ENCODE assay signal across 2 cellular contexts in the genomic region with DNA sequence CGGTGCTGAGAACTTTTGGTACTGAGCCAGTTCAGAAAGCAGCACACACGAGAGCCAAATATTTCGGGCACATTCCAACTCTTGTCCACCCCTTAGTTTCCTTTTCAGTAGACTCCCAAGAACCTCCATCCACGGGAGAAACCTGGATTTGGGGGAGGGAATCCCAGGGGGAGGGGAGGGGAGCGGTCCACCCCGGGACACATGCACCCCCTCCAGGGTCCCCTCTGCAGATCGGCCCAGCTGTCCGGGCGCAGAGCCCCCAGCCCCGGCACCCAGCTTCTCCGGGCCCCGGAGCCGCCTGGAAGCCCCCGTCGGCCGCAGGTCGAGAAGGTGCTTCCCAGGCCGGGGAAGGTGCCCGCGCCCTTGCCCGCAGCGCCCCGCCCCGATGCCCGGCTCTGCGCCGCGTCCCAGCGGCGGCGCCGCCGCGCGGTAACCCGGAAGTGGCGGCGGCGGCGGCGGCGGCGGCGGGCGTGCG.
TF ChIP-seq lines count a peak whose summit lies in the region.

No MANE protein-coding gene starts in this region.

TF ChIP-seq in A549, 52 proteins besides CTCF, POLR2A, EP300 and RAD21:
- TF ChIP-seq, protein P1, sequence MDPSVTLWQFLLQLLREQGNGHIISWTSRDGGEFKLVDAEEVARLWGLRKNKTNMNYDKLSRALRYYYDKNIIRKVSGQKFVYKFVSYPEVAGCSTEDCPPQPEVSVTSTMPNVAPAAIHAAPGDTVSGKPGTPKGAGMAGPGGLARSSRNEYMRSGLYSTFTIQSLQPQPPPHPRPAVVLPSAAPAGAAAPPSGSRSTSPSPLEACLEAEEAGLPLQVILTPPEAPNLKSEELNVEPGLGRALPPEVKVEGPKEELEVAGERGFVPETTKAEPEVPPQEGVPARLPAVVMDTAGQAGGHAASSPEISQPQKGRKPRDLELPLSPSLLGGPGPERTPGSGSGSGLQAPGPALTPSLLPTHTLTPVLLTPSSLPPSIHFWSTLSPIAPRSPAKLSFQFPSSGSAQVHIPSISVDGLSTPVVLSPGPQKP (IDR thresholded peaks at IDR 0.05; ENCODE audit: low read depth, low read length), result no peak
- TF ChIP-seq, protein P2, sequence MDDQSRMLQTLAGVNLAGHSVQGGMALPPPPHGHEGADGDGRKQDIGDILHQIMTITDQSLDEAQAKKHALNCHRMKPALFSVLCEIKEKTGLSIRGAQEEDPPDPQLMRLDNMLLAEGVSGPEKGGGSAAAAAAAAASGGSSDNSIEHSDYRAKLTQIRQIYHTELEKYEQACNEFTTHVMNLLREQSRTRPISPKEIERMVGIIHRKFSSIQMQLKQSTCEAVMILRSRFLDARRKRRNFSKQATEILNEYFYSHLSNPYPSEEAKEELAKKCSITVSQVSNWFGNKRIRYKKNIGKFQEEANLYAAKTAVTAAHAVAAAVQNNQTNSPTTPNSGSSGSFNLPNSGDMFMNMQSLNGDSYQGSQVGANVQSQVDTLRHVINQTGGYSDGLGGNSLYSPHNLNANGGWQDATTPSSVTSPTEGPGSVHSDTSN (IDR thresholded peaks at IDR 0.05), result no peak
- no peak for TF ChIP-seq POLR2AphosphoS2 (conservative IDR thresholded peaks at IDR 0.05; ENCODE audit: low read length)
- no peak for TF ChIP-seq CEBPB (IDR thresholded peaks at IDR 0.05)
- TF ChIP-seq, protein P3, sequence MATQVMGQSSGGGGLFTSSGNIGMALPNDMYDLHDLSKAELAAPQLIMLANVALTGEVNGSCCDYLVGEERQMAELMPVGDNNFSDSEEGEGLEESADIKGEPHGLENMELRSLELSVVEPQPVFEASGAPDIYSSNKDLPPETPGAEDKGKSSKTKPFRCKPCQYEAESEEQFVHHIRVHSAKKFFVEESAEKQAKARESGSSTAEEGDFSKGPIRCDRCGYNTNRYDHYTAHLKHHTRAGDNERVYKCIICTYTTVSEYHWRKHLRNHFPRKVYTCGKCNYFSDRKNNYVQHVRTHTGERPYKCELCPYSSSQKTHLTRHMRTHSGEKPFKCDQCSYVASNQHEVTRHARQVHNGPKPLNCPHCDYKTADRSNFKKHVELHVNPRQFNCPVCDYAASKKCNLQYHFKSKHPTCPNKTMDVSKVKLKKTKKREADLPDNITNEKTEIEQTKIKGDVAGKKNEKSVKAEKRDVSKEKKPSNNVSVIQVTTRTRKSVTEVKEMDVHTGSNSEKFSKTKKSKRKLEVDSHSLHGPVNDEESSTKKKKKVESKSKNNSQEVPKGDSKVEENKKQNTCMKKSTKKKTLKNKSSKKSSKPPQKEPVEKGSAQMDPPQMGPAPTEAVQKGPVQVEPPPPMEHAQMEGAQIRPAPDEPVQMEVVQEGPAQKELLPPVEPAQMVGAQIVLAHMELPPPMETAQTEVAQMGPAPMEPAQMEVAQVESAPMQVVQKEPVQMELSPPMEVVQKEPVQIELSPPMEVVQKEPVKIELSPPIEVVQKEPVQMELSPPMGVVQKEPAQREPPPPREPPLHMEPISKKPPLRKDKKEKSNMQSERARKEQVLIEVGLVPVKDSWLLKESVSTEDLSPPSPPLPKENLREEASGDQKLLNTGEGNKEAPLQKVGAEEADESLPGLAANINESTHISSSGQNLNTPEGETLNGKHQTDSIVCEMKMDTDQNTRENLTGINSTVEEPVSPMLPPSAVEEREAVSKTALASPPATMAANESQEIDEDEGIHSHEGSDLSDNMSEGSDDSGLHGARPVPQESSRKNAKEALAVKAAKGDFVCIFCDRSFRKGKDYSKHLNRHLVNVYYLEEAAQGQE (IDR thresholded peaks at IDR 0.05), result no peak
- TF ChIP-seq ZSCAN20 (CRISPR knock-in tag; IDR thresholded peaks at IDR 0.05), result no peak
- TF ChIP-seq RFX5 (IDR thresholded peaks at IDR 0.05), result no peak
- TF ChIP-seq, protein P4, sequence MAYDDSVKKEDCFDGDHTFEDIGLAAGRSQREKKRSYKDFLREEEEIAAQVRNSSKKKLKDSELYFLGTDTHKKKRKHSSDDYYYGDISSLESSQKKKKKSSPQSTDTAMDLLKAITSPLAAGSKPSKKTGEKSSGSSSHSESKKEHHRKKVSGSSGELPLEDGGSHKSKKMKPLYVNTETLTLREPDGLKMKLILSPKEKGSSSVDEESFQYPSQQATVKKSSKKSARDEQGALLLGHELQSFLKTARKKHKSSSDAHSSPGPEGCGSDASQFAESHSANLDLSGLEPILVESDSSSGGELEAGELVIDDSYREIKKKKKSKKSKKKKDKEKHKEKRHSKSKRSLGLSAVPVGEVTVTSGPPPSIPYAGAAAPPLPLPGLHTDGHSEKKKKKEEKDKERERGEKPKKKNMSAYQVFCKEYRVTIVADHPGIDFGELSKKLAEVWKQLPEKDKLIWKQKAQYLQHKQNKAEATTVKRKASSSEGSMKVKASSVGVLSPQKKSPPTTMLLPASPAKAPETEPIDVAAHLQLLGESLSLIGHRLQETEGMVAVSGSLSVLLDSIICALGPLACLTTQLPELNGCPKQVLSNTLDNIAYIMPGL (CRISPR knock-in tag; IDR thresholded peaks at IDR 0.05; ENCODE audit: borderline replicate concordance), result no peak
- TF ChIP-seq RNF2 (IDR thresholded peaks at IDR 0.05; ENCODE audit: borderline replicate concordance, low read depth), result no peak
- TF ChIP-seq FOSL2 (IDR thresholded peaks at IDR 0.05), result no peak
- TF ChIP-seq FOSL2 (CRISPR knock-in tag; IDR thresholded peaks at IDR 0.05), result no peak
- no peak for TF ChIP-seq ATOH8 (CRISPR knock-in tag; IDR thresholded peaks at IDR 0.05; ENCODE audit: low read depth)
- TF ChIP-seq MYC (IDR thresholded peaks at IDR 0.05; ENCODE audit: borderline replicate concordance, low read length), result no peak
- no peak for TF ChIP-seq HES2 (IDR thresholded peaks at IDR 0.05)
- no peak for TF ChIP-seq GATA3 (IDR thresholded peaks at IDR 0.05; ENCODE audit: borderline replicate concordance)

TF ChIP-seq in H1, 55 proteins besides CTCF, POLR2A, EP300 and RAD21 (continued from another document):
- TF ChIP-seq ASH2L (IDR thresholded peaks at IDR 0.05; ENCODE audit: low read length), result peak; percentile 31
